8 cellular contexts compared by ENCODE assay signal in the genomic region with DNA sequence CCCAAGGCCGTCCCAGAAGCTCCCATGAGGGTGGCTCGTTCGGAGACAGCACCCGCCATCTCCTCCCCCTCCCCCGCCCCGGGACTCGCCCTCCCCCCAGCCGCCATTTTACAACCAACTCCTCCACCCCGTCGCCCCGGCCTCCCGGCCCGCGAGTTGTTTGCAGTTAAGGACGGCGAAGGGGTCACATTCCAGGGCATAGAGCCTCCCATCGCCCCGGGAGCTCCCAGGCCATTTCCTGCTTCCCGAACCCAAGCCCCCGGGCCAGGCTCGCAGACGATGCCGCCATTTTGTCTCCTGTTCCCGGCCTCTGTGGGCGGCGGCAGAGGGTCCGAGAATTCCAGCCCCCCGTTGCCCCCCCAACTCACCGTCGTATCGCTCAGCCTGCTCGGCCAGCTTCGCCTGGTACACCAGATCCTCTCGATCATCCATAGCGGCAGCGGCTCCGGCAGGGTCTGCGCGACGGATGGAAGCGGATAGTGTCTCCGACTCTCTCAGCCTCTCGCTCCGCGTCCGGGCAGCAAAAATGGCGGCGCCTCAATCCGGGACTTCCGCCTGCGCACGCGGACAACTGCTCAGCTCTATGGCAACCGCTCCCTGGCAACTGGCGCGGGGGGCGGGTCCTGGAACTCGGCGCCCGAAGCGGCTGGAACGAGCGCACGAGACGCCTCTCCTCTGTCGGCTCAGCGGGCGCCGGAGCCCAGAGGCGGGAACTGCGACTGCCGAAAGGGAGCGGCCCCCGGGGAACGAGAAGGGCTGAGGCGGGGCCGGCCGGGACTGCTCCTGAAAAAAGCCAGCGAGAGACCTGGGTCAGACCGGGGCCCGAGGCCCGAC. TPM values are rescaled to one million over a fixed set of nuclear protein-coding genes. Genes with fewer than 3 reads are reported as not detected.
A peak's percentile ranks its signal among the peaks of the same experiment; 100 is the strongest.
DNase-seq lines count a peak whose midpoint lies in the region; ATAC-seq lines count a peak whose summit lies in the region.

A gene (minus strand): TSS at position 544 of the 834 bp plus-strand sequence. CDS start 112 bp downstream, at position 432.

- peak; percentile 93 for ATAC-seq in naive thymus-derived CD4-positive, alpha-beta T cell
- ATAC-seq in stimulated activated naive B cell treated with anti-CD40 and anti-IgM and Interleukin-4, amounts not matched to agents 10 μg/mL and 1 μg/mL and 100 μg/mL, for 72 hours (replicated peaks), result peak; percentile 92 to 94

- H3K27me3 Mint-ChIP-seq in naive thymus-derived CD4-positive, alpha-beta T cell, result peaks cover 0 to 6% (median 0%) of the 10 kb centered on the region in 5 donors
- H3K27me3 Mint-ChIP-seq in stimulated activated naive B cell treated with anti-CD40 and anti-IgM and Interleukin-4, amounts not matched to agents 10 μg/mL and 1 μg/mL and 100 μg/mL, for 72 hours, result no peaks in the 10 kb centered on the region

- peaks cover 51% of the 10 kb centered on the region for H3K79me2 ChIP-seq in GM23248 (ENCODE audit: insufficient read depth)

- H3K27ac Mint-ChIP-seq in naive thymus-derived CD4-positive, alpha-beta T cell, result peak within 1 kb of the TSS; percentile 97 to 100 (median 99)
- peak within 1 kb of the TSS; percentile 100 for H3K27ac Mint-ChIP-seq in stimulated activated naive B cell treated with anti-CD40 and anti-IgM and Interleukin-4, amounts not matched to agents 10 μg/mL and 1 μg/mL and 100 μg/mL, for 72 hours

- CTCF ChIA-PET in naive thymus-derived CD4-positive, alpha-beta T cell (lab: Charles Lee), result no interaction called here

- POLR2A ChIA-PET in naive thymus-derived CD4-positive, alpha-beta T cell (lab: Charles Lee), result interaction anchor here (0.6 to 1.7 kb wide), 12 partner anchors 10 to 116 kb away, joined by 3 to 15 read pairs (median 4); a partner anchor contains a TSS

- peak within 1 kb of the TSS; percentile 98 for H3K9ac ChIP-seq in GM23248

- peaks cover 17% of the 10 kb centered on the region for H3K4me1 ChIP-seq in GM23248 (ENCODE audit: insufficient read depth)
- peaks cover 23 to 24% of the 10 kb centered on the region in 2 donors for H3K4me1 ChIP-seq in naive thymus-derived CD4-positive, alpha-beta T cell (ENCODE audit: control insufficient read depth in 2 of 2, insufficient read depth in 2 of 2, low read length in 2 of 2)

- 1% methylated on average over 62 to 81 of the region's 82 CpGs for WGBS in GM23248 (ENCODE audit: low coverage in 1 of 2, low lambda C conversion rate in 2 of 2, missing lambda C conversion rate in 2 of 2), 2 experiments

- peaks cover 18 to 45% (median 38%) of the 10 kb centered on the region in 7 donors for H3K4me1 Mint-ChIP-seq in naive thymus-derived CD4-positive, alpha-beta T cell
- H3K4me1 Mint-ChIP-seq in stimulated activated naive B cell treated with anti-CD40 and anti-IgM and Interleukin-4, amounts not matched to agents 10 μg/mL and 1 μg/mL and 100 μg/mL, for 72 hours, result peaks cover 16 to 35% of the 10 kb centered on the region in 2 donors

- H3K4me3 ChIP-seq in GM23248, result peak within 1 kb of the TSS; percentile 99
- peak within 1 kb of the TSS; percentile 100 for H3K4me3 ChIP-seq in naive thymus-derived CD4-positive, alpha-beta T cell (ENCODE audit: low read length)

- H3K4me2 ChIP-seq in GM23248 (ENCODE audit: unreplicated experiment), result peak within 1 kb of the TSS; percentile 98

- peaks cover 25% of the 10 kb centered on the region for H4K20me1 ChIP-seq in GM23248 (ENCODE audit: insufficient read depth)

- no peaks in the 10 kb centered on the region for H3K36me3 ChIP-seq in GM23248 (ENCODE audit: low read depth)
- H3K36me3 ChIP-seq in naive thymus-derived CD4-positive, alpha-beta T cell (ENCODE audit: control insufficient read depth in 2 of 3, insufficient read depth in 3 of 3, low read length in 3 of 3), result peaks cover 0 to 13% (median 0%) of the 10 kb centered on the region in 3 experiments

- H3K9me3 Mint-ChIP-seq in naive thymus-derived CD4-positive, alpha-beta T cell, result peaks cover 0 to 5% (median 0%) of the 10 kb centered on the region in 11 donors
- H3K9me3 Mint-ChIP-seq in stimulated activated naive B cell treated with anti-CD40 and anti-IgM and Interleukin-4, amounts not matched to agents 10 μg/mL and 1 μg/mL and 100 μg/mL, for 72 hours, result no peaks in the 10 kb centered on the region

- H3K36me3 Mint-ChIP-seq in naive thymus-derived CD4-positive, alpha-beta T cell, result peaks cover 3 to 16% (median 4%) of the 10 kb centered on the region in 5 donors
- H3K36me3 Mint-ChIP-seq in stimulated activated naive B cell treated with anti-CD40 and anti-IgM and Interleukin-4, amounts not matched to agents 10 μg/mL and 1 μg/mL and 100 μg/mL, for 72 hours, result peaks cover 17 to 40% of the 10 kb centered on the region in 2 donors

- peak within 1 kb of the TSS; percentile 96 for H3K27ac ChIP-seq in GM23248
- H3K27ac ChIP-seq in naive thymus-derived CD4-positive, alpha-beta T cell (ENCODE audit: low read depth, low read length), result peak within 1 kb of the TSS; percentile 98

- DNase-seq in DMS79 treated with DMSO at 0.1 percent for 48 hours (lab: John Stamatoyannopoulos, UW) (peak; percentile 75), GM23248 (peak; percentile 99), Kasumi-1 (lab: John Stamatoyannopoulos, UW) (peak; percentile 66 to 81), RPMI7951 (ENCODE audit: low read depth) (peak; percentile 94), fibroblast of gingiva (ENCODE audit: low read depth) (peak; percentile 95)
- DNase-seq in activated T-helper 1 cell treated with anti-CD3 and anti-CD28 coated beads, Interleukin-2, amount 50 U/mL, for 16 hours (ENCODE audit: low read depth in 1 of 2, low spot score in 1 of 2), result peak; percentile 94 to 95
- peak; percentile 89 to 97 (median 94) for DNase-seq in naive thymus-derived CD4-positive, alpha-beta T cell
- DNase-seq in stimulated activated naive B cell treated with anti-CD40 and anti-IgM and Interleukin-4, amounts not matched to agents 10 μg/mL and 1 μg/mL and 100 μg/mL, for 72 hours, result peak; percentile 95

- no peaks in the 10 kb centered on the region for H3K27me3 ChIP-seq in GM23248 (replicated peaks; ENCODE audit: insufficient read depth)
- H3K27me3 ChIP-seq in naive thymus-derived CD4-positive, alpha-beta T cell (ENCODE audit: control insufficient read depth in 2 of 2, insufficient read depth in 2 of 2, low read length in 2 of 2), result no peaks in the 10 kb centered on the region

- H3K4me3 Mint-ChIP-seq in naive thymus-derived CD4-positive, alpha-beta T cell, result peak within 1 kb of the TSS; percentile 97 to 100 (median 99)
- H3K4me3 Mint-ChIP-seq in stimulated activated naive B cell treated with anti-CD40 and anti-IgM and Interleukin-4, amounts not matched to agents 10 μg/mL and 1 μg/mL and 100 μg/mL, for 72 hours, result peak within 1 kb of the TSS; percentile 99 to 100

- peaks cover 25% of the 10 kb centered on the region for H3F3A ChIP-seq in GM23248 (ENCODE audit: insufficient read depth)

- no peaks in the 10 kb centered on the region for H3K9me3 ChIP-seq in GM23248 (ENCODE audit: low read depth)
- H3K9me3 ChIP-seq in naive thymus-derived CD4-positive, alpha-beta T cell (ENCODE audit: control insufficient read depth in 2 of 3, low read length in 3 of 3), result no peaks in the 10 kb centered on the region

- H2AFZ ChIP-seq in GM23248, result peak within 1 kb of the TSS; percentile 87

- intact Hi-C loops in naive thymus-derived CD4-positive, alpha-beta T cell (cut with micrococcal nuclease), result loop anchor here (1.0 to 2.0 kb wide), 9 partner anchors 25 to 228 kb away; a partner anchor contains a TSS

- in situ Hi-C loops in GM23248 (cut with MboI), result no loop called here

- no peaks in the 10 kb centered on the region for H3K9me2 ChIP-seq in GM23248 (ENCODE audit: insufficient read depth)

RNA-seq across cellular contexts. Expression of the gene that starts here (rescaled TPM):
- total RNA-seq in GM23248 (2014; rRNA removed; shearing (Covaris generic)), result 255 and 287 TPM in 2 replicates
- 599 and 605 TPM in 2 replicates for polyA plus RNA-seq in GM23248 (2016; fragmentation: Nextera tagmentation; extraction: Ambion mirVana)
- total RNA-seq in RPMI7951 (2014; rRNA removed; shearing (Covaris generic)), result 337 and 342 TPM in 2 replicates
- total RNA-seq in naive thymus-derived CD4-positive, alpha-beta T cell, result 100 to 1,000 TPM; 119 to 317 (median 127) TPM
- 10 to 100 TPM; 30.6 to 37.3 TPM for polyA plus RNA-seq in naive thymus-derived CD4-positive, alpha-beta T cell

Comparison
In these comparisons a context has a peak if more than half of its experiments do, and no peak if none do; other contexts are left out.
1. Peak in every context shown above with its lines: DNase-seq, ATAC-seq, H3K4me3 ChIP-seq and H3K27ac ChIP-seq.
2. RNA of the gene that starts here (polyA plus RNA-seq): 599 to 605 TPM in GM23248; 30.6 to 37.3 TPM in naive thymus-derived CD4-positive, alpha-beta T cell; every median in the first group is over 10 times any median in the second.